ENCODE assay signal across 16 cellular contexts in the genomic region with DNA sequence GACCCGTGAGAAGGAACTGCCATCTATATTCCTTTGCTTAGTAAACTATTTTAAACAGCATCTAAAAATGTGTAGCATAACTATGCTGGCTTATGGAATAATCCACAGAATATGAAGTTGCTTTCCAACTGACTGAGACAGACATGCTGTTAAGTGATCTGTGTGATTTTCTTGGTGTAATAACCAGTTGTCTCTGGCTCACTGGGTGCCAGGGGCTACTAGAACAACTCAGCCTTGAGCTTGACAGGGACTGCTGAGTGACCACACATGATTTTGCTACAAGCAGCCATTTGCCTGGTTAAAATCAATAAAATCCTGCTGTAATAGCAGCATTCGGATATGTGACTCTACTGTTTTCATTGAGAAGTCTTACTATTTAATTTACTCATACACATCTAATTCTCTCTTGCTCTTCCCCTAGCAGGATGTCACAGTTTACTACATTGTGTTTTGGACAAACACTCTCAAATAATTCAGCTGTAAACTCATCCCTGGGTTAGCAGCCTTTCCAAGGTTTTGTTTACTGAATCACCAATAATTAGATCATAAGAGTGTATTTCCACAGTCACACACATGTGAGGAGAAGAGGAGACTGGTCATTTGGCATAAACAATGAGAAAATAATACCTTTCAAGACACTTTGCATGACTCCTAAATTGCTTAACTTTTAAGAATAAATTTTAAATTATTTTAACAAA.
DNase-seq lines count a peak whose midpoint lies in the region; ATAC-seq and TF ChIP-seq lines count a peak whose summit lies in the region.
"Had no signal": no experiment of that assay in that cellular context is flagged by ENCODE, and none has a peak within 500 bp of the region (broad histone marks: within the 10 kb centered on the region; RNA-seq: fewer than 3 reads in every experiment).

No MANE protein-coding gene starts in this region.

- H4K20me1 ChIP-seq in osteoblast (ENCODE audit: insufficient read depth, low read length): no peaks in the 10 kb centered on the region

- no peaks in the 10 kb centered on the region for H3K36me3 ChIP-seq in osteoblast (ENCODE audit: insufficient read depth, low read length)
- H3K36me3 ChIP-seq: esophagus squamous epithelium, upper lobe of right lung, WERI-Rb-1 had no signal

- H3K4me3 ChIP-seq in dorsolateral prefrontal cortex: peak overlapping the region in 36 of 59 donors; percentile 2 to 58 (median 21)
- H3K4me3 ChIP-seq in osteoblast (ENCODE audit: insufficient read depth, low read length): no peak overlapping the region
- H3K4me3 ChIP-seq: esophagus squamous epithelium, mucosa of descending colon, upper lobe of right lung had no signal

- H3K27me3 ChIP-seq in dorsolateral prefrontal cortex: no peaks in the 10 kb centered on the region
- no peaks in the 10 kb centered on the region for H3K27me3 ChIP-seq in osteoblast (ENCODE audit: insufficient read depth, low read length)
- H3K27me3 ChIP-seq: esophagus squamous epithelium, upper lobe of right lung had no signal

- ATAC-seq in left colon (no peak), HG02759 (IDR thresholded peaks at IDR 0.05; ENCODE audit: unreplicated experiment) (no peak), HG02852 (IDR thresholded peaks at IDR 0.05; ENCODE audit: unreplicated experiment) (no peak)
- ATAC-seq: mucosa of descending colon; stimulated activated naive CD8-positive, alpha-beta T cell treated with anti-CD3 and anti-CD28 coated beads, Interleukin-15, Interleukin-2, amounts not matched to agents 100 U/mL and 50 U/mL, for 24 hours; upper lobe of right lung had no signal

- H3K27ac ChIP-seq in dorsolateral prefrontal cortex (peak overlapping the region in 49 of 59 donors; percentile 0 to 77 (median 37)), osteoblast (ENCODE audit: low read depth, low read length) (no peak overlapping the region)
- H3K27ac ChIP-seq: esophagus squamous epithelium, upper lobe of right lung, WERI-Rb-1 had no signal

- intact Hi-C loops in dorsolateral prefrontal cortex (cut with DNase I) (no loop called here), left colon (cut with DNase I, micrococcal nuclease) (no loop called here)

- H3K4me2 ChIP-seq in osteoblast (ENCODE audit: insufficient read depth, low read length): peak overlapping the region; percentile 10

- H3K9me3 ChIP-seq in osteoblast (ENCODE audit: low read depth, low read length): no peaks in the 10 kb centered on the region
- H3K9me3 ChIP-seq: esophagus squamous epithelium, mucosa of descending colon, upper lobe of right lung had no signal

- H3K79me2 ChIP-seq in osteoblast (ENCODE audit: insufficient read depth, low read length): no peaks in the 10 kb centered on the region

- no peak for TF ChIP-seq CTCF in dorsolateral prefrontal cortex (IDR thresholded peaks at IDR 0.05 in 54 of 56, conservative IDR thresholded peaks at IDR 0.05 in 2 of 56; ENCODE audit: low read depth in 1 of 56, partially characterized antibody in 56 of 56)
- TF ChIP-seq CTCF in osteoblast (IDR thresholded peaks at IDR 0.05; ENCODE audit: extremely low read depth, low read depth, low read length): no peak

- peak overlapping the region; percentile 45 for H2AFZ ChIP-seq in osteoblast (ENCODE audit: low read length)

- no peaks in the 10 kb centered on the region for H3K4me1 ChIP-seq in osteoblast (ENCODE audit: insufficient read depth, low read length)
- H3K4me1 ChIP-seq: esophagus squamous epithelium, upper lobe of right lung had no signal

- peak; percentile 2 for DNase-seq in NCI-H345 (lab: John Stamatoyannopoulos, UW)
- DNase-seq in NCI-H345 treated with DMSO at 0.1 percent for 48 hours (lab: John Stamatoyannopoulos, UW; ENCODE audit: unreplicated experiment): no peak
- peak; percentile 59 for DNase-seq in NCI-H2227 treated with DMSO at 0.1 percent for 48 hours (lab: John Stamatoyannopoulos, UW)
- DNase-seq in dorsolateral prefrontal cortex: no peak
- no peak for DNase-seq in osteoblast (ENCODE audit: insufficient read length, low spot score, missing footprints)
- DNase-seq in left colon: no peak
- DNase-seq: activated gamma-delta T cell treated with Interleukin-2 at 50 U/mL for 16 hours; aorta; esophagus squamous epithelium; mucosa of descending colon; NCI-H510A; stimulated activated naive CD8-positive, alpha-beta T cell treated with anti-CD3 and anti-CD28 coated beads, Interleukin-15, Interleukin-2, amounts not matched to agents 100 U/mL and 50 U/mL, for 24 hours; upper lobe of right lung; WERI-Rb-1 had no signal

Comparison
In these comparisons a context has a peak if more than half of its experiments do, and no peak if none do; other contexts are left out.
1. DNase-seq: peak in NCI-H345 (single experiment) and NCI-H2227 treated with DMSO at 0.1 percent for 48 hours (single experiment); none in NCI-H345 treated with DMSO at 0.1 percent for 48 hours (single experiment), dorsolateral prefrontal cortex (0 of 10), osteoblast (single experiment) and left colon (0 of 2).